34 cellular contexts compared by ENCODE assay signal in the genomic region with DNA sequence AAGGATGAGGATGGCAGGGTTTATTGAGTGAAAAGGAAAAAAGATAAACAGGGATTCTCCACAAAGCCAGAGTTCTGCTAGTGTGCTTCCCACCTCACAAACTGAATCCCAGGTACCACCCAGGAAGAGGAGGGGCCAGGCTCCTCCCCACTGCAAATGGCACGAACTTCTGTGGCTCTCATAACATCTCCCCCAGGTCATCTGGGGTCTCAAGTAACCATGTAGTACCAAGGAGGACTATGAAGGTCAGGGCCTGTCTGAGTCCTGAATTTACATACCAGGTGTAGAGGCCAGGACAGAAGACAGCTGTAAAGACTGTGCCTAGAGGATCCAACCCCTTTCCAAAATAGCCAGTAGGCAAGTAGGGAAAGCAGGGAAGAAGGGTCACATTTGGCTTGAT.
"Had no signal": no experiment of that assay in that cellular context is flagged by ENCODE, and none has a peak within 500 bp of the region (broad histone marks: within the 10 kb centered on the region; RNA-seq: fewer than 3 reads in every experiment).

No MANE protein-coding gene starts in this region.

- H3K27ac ChIP-seq: ascending aorta, breast epithelium, cardiac muscle cell, colonic mucosa, epithelial cell of prostate, heart left ventricle had no signal

- FAIRE-seq: endometrium, endothelial cell of umbilical vein, frontal cortex had no signal

- DNase-seq: activated CD4-positive, alpha-beta memory T cell treated with anti-CD3 and anti-CD28 coated beads, Interleukin-2, amount 10 ng/mL, durations not matched to agents 7 days and 5 days; activated CD4-positive, alpha-beta T cell treated with anti-CD3 and anti-CD28 coated beads for 1 hour; activated CD4-positive, alpha-beta T cell treated with anti-CD3 and anti-CD28 coated beads for 4 hours; activated CD4-positive, alpha-beta T cell treated with anti-CD3 and anti-CD28 coated beads, Interleukin-2, amount 10 ng/mL, durations not matched to agents 7 days and 5 days; activated CD4-positive, alpha-beta T cell treated with anti-CD3 and anti-CD28 coated beads, Interleukin-2, amount 50 U/mL, for 4 hours; activated CD4-positive, CD25-positive, alpha-beta regulatory T cell; activated CD8-positive, alpha-beta memory T cell treated with anti-CD3 and anti-CD28 coated beads, Interleukin-2, amount 50 U/mL, for 4 hours; activated effector memory CD4-positive, alpha-beta T cell treated with anti-CD3 and anti-CD28 coated beads, Interleukin-2, amount 50 U/mL, for 16 hours; activated naive CD4-positive, alpha-beta T cell; activated naive CD4-positive, alpha-beta T cell treated with anti-CD3 and anti-CD28 coated beads, Interleukin-2, amount 10 ng/mL, durations not matched to agents 7 days and 5 days; activated naive CD8-positive, alpha-beta T cell treated with anti-CD3 and anti-CD28 coated beads, Interleukin-2, amount 10 ng/mL, durations not matched to agents 7 days and 5 days; activated T-cell treated with anti-CD3 and anti-CD28 coated beads, Interleukin-2, amount 50 U/mL, for 1 hour; activated T-cell treated with anti-CD3 and anti-CD28 coated beads, Interleukin-2, amount 50 U/mL, for 48 hours; central memory CD4-positive, alpha-beta T cell; cerebellar nuclear complex; colonic mucosa; effector CD8-positive, alpha-beta T cell; foreskin fibroblast; glutamatergic neuron; heart left ventricle; T-helper 1 cell; T-helper 17 cell had no signal

- H3K4me1 ChIP-seq: ascending aorta, breast epithelium, colonic mucosa had no signal

- H3K36me3 ChIP-seq: ascending aorta, breast epithelium, cardiac muscle cell, colonic mucosa, heart left ventricle had no signal

- H3K4me3 Mint-ChIP-seq: activated CD4-positive, alpha-beta memory T cell treated with anti-CD3 and anti-CD28 coated beads, Interleukin-2, amount 10 ng/mL, durations not matched to agents 7 days and 5 days; activated CD4-positive, alpha-beta T cell treated with anti-CD3 and anti-CD28 coated beads, Interleukin-2, amount 10 ng/mL, durations not matched to agents 7 days and 5 days; activated naive CD4-positive, alpha-beta T cell treated with anti-CD3 and anti-CD28 coated beads, Interleukin-2, amount 10 ng/mL, durations not matched to agents 7 days and 5 days; activated naive CD8-positive, alpha-beta T cell treated with anti-CD3 and anti-CD28 coated beads, Interleukin-2, amount 10 ng/mL, durations not matched to agents 7 days and 5 days; activated T-helper 1 cell treated with anti-CD3 and anti-CD28 coated beads, Interleukin-12 subunit alpha, Interleukin-12 subunit beta, Interleukin-2, Interleukin-4 antibody, amounts not matched to agents 30 ng/mL and 10 ng/mL and 1 ng/mL, durations not matched to agents 14 hours and 24 hours and 36 hours; brain; T-helper 17 cell; T-helper 2 cell treated with Interferon-gamma antibody and Interleukin-4, amounts not matched to agents 5 μg/mL and 100 μg/mL, for 36 hours had no signal

- ATAC-seq: activated naive CD4-positive, alpha-beta T cell treated with anti-CD3 and anti-CD28 coated beads, Interleukin-2, amount 50 U/mL, for 72 hours; heart left ventricle; T-helper 17 cell had no signal

- H3K4me3 ChIP-seq: ascending aorta, breast epithelium, cardiac muscle cell, colonic mucosa, heart left ventricle had no signal

- H3K4me1 Mint-ChIP-seq: activated CD4-positive, alpha-beta memory T cell treated with anti-CD3 and anti-CD28 coated beads, Interleukin-2, amount 10 ng/mL, durations not matched to agents 7 days and 5 days; activated CD4-positive, alpha-beta T cell treated with anti-CD3 and anti-CD28 coated beads, Interleukin-2, amount 10 ng/mL, durations not matched to agents 7 days and 5 days; activated naive CD4-positive, alpha-beta T cell treated with anti-CD3 and anti-CD28 coated beads, Interleukin-2, amount 10 ng/mL, durations not matched to agents 7 days and 5 days; activated naive CD8-positive, alpha-beta T cell treated with anti-CD3 and anti-CD28 coated beads, Interleukin-2, amount 10 ng/mL, durations not matched to agents 7 days and 5 days; brain; T-helper 17 cell had no signal

- H3K36me3 Mint-ChIP-seq: brain had no signal

- H3K27me3 ChIP-seq: ascending aorta, breast epithelium, cardiac muscle cell, colonic mucosa had no signal

- H3K9me3 ChIP-seq: colonic mucosa had no signal

- H3K27ac Mint-ChIP-seq: activated CD4-positive, alpha-beta memory T cell treated with anti-CD3 and anti-CD28 coated beads, Interleukin-2, amount 10 ng/mL, durations not matched to agents 7 days and 5 days; activated CD4-positive, alpha-beta T cell treated with anti-CD3 and anti-CD28 coated beads, Interleukin-2, amount 10 ng/mL, durations not matched to agents 7 days and 5 days; activated naive CD4-positive, alpha-beta T cell treated with anti-CD3 and anti-CD28 coated beads, Interleukin-2, amount 10 ng/mL, durations not matched to agents 7 days and 5 days; activated naive CD4-positive, alpha-beta T cell treated with anti-CD3 and anti-CD28 coated beads, Interleukin-2, amount 50 U/mL, for 72 hours; activated naive CD8-positive, alpha-beta T cell treated with anti-CD3 and anti-CD28 coated beads, Interleukin-2, amount 10 ng/mL, durations not matched to agents 7 days and 5 days; activated T-helper 1 cell treated with anti-CD3 and anti-CD28 coated beads, Interleukin-12 subunit alpha, Interleukin-12 subunit beta, Interleukin-2, Interleukin-4 antibody, amounts not matched to agents 30 ng/mL and 10 ng/mL and 1 ng/mL, durations not matched to agents 14 hours and 24 hours and 36 hours; activated T-helper 2 cell treated with anti-CD3 and anti-CD28 coated beads, Interferon-gamma antibody, Interleukin-2, Interleukin-4, amounts not matched to agents 10 μg/mL and 5 μg/mL and 100 μg/mL, durations not matched to agents 14 hours and 24 hours and 36 hours; brain; T-helper 17 cell; T-helper 2 cell treated with Interferon-gamma antibody and Interleukin-4, amounts not matched to agents 5 μg/mL and 100 μg/mL, for 36 hours had no signal
